In genomic region chr1:77536813-77537212, GRCh38 we compare ENCODE assay signal across 1 cellular context.
TF ChIP-seq lines count a peak whose summit lies in the region.

No MANE protein-coding gene starts in this region.

TF ChIP-seq in IMR-90, 13 proteins besides CTCF, POLR2A, EP300 and RAD21:
- TF ChIP-seq ELK1 (IDR thresholded peaks at IDR 0.05; ENCODE audit: borderline replicate concordance, low read depth, low read length) (no peak), FOS (IDR thresholded peaks at IDR 0.05; ENCODE audit: low read depth, low read length) (peak; percentile 88), SMC3 (IDR thresholded peaks at IDR 0.05; ENCODE audit: low read depth, low read length) (no peak), MAFK (IDR thresholded peaks at IDR 0.05; ENCODE audit: low read depth, low read length) (peak; percentile 25; the same call in 1 of the 2 replicates), CEBPB (IDR thresholded peaks at IDR 0.05; ENCODE audit: low read depth, low read length) (peak; percentile 51), RCOR1 (IDR thresholded peaks at IDR 0.05; ENCODE audit: insufficient replicate concordance, low read length) (no peak), MAZ (IDR thresholded peaks at IDR 0.05; ENCODE audit: borderline replicate concordance, low read depth, low read length) (0 out of 2 replicates have a peak, but pooled peaks have one; percentile 6), USF2 (IDR thresholded peaks at IDR 0.05; ENCODE audit: low read depth, low read length) (no peak), BHLHE40 (IDR thresholded peaks at IDR 0.05; ENCODE audit: low read depth, low read length) (peak; percentile 66), RFX5 (IDR thresholded peaks at IDR 0.05; ENCODE audit: low read depth, low read length) (no peak), NFE2L2 (IDR thresholded peaks at IDR 0.05; ENCODE audit: low read depth, low read length) (peak; percentile 84), MXI1 (IDR thresholded peaks at IDR 0.05; ENCODE audit: borderline replicate concordance, low read depth, low read length) (no peak), CHD1 (IDR thresholded peaks at IDR 0.05; ENCODE audit: low read depth, low read length) (no peak)
TF ChIP-seq in IMR-90: peak in this region for 6.
